ENCODE assay signal across 1 cellular context in the genomic region with DNA sequence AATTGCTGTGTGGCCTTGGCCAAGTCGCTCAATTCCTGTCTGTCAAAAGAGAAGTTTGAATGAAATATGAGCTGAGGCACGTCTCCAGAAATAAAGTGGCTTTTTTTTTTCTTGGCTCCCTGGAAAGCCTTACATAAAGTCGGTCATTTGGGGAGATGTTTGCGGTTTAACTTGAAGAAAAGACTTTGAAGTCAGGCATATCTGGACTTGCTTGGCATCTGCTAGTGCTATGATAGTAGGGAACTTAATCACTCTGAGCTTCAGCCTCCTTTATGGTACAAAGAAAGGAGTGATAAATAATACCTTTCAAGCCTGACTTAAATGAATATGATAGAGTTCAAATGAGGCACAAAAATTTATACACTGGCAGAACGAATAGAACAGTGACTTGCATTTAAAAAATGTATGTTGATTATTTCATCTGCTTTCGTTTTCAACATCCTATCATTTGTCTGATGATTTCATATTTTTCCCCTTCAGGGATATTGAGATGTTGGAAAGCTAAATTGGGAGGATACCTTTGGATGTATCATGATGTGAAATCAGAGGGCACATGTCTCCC.
TF ChIP-seq lines count a peak whose summit lies in the region.

No MANE protein-coding gene starts in this region.

TF ChIP-seq in SK-N-SH, 30 proteins besides CTCF, POLR2A, EP300 and RAD21 (continued from another document):
- TF ChIP-seq, protein P1, sequence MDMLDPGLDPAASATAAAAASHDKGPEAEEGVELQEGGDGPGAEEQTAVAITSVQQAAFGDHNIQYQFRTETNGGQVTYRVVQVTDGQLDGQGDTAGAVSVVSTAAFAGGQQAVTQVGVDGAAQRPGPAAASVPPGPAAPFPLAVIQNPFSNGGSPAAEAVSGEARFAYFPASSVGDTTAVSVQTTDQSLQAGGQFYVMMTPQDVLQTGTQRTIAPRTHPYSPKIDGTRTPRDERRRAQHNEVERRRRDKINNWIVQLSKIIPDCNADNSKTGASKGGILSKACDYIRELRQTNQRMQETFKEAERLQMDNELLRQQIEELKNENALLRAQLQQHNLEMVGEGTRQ (IDR thresholded peaks at IDR 0.05; ENCODE audit: borderline replicate concordance, low read depth, low read length) = no peak
- TF ChIP-seq, protein P2, sequence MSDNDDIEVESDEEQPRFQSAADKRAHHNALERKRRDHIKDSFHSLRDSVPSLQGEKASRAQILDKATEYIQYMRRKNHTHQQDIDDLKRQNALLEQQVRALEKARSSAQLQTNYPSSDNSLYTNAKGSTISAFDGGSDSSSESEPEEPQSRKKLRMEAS (IDR thresholded peaks at IDR 0.05; ENCODE audit: low read depth) = no peak
- no peak for TF ChIP-seq TCF12 (IDR thresholded peaks at IDR 0.05)
- TF ChIP-seq FOXJ3 (CRISPR knock-in tag; IDR thresholded peaks at IDR 0.05) = no peak
- TF ChIP-seq MXI1 (IDR thresholded peaks at IDR 0.05; ENCODE audit: low read depth, low read length) = no peak
- TF ChIP-seq CHD2 (IDR thresholded peaks at IDR 0.05; ENCODE audit: low read length, partially characterized antibody) = no peak
- no peak for TF ChIP-seq TEAD4 (IDR thresholded peaks at IDR 0.05; ENCODE audit: borderline replicate concordance, insufficient read depth)
